1 cellular context compared by ENCODE assay signal in the genomic region with DNA sequence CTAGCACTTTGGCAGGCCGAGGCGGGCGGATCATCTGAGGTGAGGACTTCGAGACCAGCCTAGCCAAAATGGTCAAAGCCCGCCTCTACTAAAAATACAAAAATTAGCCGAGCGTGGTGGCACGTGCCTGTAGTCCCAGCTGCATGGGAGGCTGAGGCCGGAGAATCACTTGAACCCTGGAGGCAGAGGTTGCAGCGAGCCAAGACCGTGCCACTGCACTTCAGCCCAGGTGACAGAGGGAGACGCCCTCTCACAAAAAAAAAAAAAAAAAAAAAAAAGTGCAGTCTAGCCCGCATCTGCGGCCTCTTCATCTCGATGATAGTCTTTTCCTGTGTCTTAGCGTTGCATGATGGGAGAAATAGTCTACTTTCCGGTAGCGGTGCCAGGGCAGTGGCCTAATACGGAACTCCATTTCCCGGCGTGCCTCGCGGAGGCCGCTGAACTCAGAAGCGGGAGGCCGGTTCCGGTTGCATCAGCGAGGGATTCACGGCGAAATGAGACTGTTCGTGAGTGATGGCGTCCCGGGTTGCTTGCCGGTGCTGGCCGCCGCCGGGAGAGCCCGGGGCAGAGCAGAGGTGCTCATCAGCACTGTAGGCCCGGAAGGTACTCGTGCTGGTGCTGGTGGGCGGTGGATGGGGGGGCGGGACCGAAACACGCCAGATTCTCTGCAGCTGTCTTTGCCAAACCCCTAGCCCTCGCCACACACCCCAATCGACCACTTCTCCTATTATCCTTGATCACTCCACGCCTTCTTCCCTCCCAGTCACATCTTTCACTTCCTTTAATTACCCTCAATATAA.
A peak's percentile ranks its signal among the peaks of the same experiment; 100 is the strongest.
TF ChIP-seq lines count a peak whose summit lies in the region.

A gene (plus strand): TSS at position 472 of the 800 bp plus-strand sequence. CDS start 23 bp downstream, at position 495.

TF ChIP-seq in HepG2, 621 proteins besides CTCF, POLR2A, EP300 and RAD21 (continued from another document and continues in another):
- TF ChIP-seq, protein P1, sequence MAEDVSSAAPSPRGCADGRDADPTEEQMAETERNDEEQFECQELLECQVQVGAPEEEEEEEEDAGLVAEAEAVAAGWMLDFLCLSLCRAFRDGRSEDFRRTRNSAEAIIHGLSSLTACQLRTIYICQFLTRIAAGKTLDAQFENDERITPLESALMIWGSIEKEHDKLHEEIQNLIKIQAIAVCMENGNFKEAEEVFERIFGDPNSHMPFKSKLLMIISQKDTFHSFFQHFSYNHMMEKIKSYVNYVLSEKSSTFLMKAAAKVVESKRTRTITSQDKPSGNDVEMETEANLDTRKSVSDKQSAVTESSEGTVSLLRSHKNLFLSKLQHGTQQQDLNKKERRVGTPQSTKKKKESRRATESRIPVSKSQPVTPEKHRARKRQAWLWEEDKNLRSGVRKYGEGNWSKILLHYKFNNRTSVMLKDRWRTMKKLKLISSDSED (CRISPR knock-in tag; IDR thresholded peaks at IDR 0.05): no peak
- TF ChIP-seq ZNF572 (CRISPR knock-in tag; IDR thresholded peaks at IDR 0.05) (no peak), ISL2 (CRISPR knock-in tag; IDR thresholded peaks at IDR 0.05) (0 out of 2 replicates have a peak, but pooled peaks have one; percentile 13), NFE2L1 (CRISPR knock-in tag; IDR thresholded peaks at IDR 0.05; ENCODE audit: borderline replicate concordance) (no peak), REPIN1 (CRISPR knock-in tag; IDR thresholded peaks at IDR 0.05; ENCODE audit: borderline replicate concordance, low read depth) (peak; percentile 19; the same call in 1 of the 2 replicates), FOXK1 (CRISPR knock-in tag; IDR thresholded peaks at IDR 0.05; ENCODE audit: borderline replicate concordance, low read depth) (peak; percentile 63; the same call in 1 of the 2 replicates), ZFY (CRISPR knock-in tag; IDR thresholded peaks at IDR 0.05) (peak; percentile 76), ATF1 (CRISPR knock-in tag; IDR thresholded peaks at IDR 0.05) (no peak; the same call in none of the 2 replicates), ZNF788 (CRISPR knock-in tag; IDR thresholded peaks at IDR 0.05; ENCODE audit: borderline replicate concordance) (peak; percentile 69; the same call in 1 of the 2 replicates), ESRRA (CRISPR knock-in tag; IDR thresholded peaks at IDR 0.05; ENCODE audit: low read depth) (no peak), ZSCAN30 (CRISPR knock-in tag; IDR thresholded peaks at IDR 0.05) (no peak), XRCC5 (optimal IDR thresholded peaks at IDR 0.05; ENCODE audit: low read length) (peak; percentile 79), ZNF607 (CRISPR knock-in tag; IDR thresholded peaks at IDR 0.05; ENCODE audit: borderline replicate concordance) (0 out of 2 replicates have a peak, but pooled peaks have one; percentile 19), ZBTB8A (CRISPR knock-in tag; IDR thresholded peaks at IDR 0.05; ENCODE audit: borderline replicate concordance, low read depth) (no peak), ZNF335 (CRISPR knock-in tag; IDR thresholded peaks at IDR 0.05) (no peak), PAF1 (CRISPR knock-in tag; IDR thresholded peaks at IDR 0.05) (no peak), HNRNPK (IDR thresholded peaks at IDR 0.05; ENCODE audit: low read depth, low read length, poor library complexity, severe bottlenecking) (no peak), EZH2 (conservative IDR thresholded peaks at IDR 0.05; ENCODE audit: low read depth, low read length) (no peak), ZSCAN20 (CRISPR knock-in tag; IDR thresholded peaks at IDR 0.05; ENCODE audit: borderline replicate concordance) (no peak), TEAD3 (CRISPR knock-in tag; optimal IDR thresholded peaks at IDR 0.05; ENCODE audit: borderline replicate concordance) (peak; percentile 49), ISX (CRISPR knock-in tag; conservative IDR thresholded peaks at IDR 0.05) (no peak), FOXC1 (CRISPR knock-in tag; IDR thresholded peaks at IDR 0.05; ENCODE audit: borderline replicate concordance) (peak; percentile 77)
- TF ChIP-seq, protein P2, sequence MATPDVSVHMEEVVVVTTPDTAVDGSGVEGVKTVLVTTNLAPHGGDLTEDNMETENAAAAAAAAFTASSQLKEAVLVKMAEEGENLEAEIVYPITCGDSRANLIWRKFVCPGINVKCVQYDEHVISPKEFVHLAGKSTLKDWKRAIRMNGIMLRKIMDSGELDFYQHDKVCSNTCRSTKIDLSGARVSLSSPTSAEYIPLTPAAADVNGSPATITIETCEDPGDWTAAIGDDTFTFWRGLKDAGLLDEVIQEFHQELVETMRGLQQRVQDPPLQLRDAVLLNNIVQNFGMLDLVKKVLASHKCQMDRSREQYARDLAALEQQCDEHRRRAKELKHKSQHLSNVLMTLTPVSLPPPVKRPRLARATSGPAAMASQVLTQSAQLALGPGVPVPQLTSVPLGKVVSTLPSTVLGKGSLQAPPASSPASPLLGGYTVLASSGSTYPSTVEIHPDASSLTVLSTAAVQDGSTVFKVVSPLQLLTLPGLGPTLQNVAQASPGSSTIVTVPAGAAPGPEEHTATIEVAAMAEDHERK (CRISPR knock-in tag; IDR thresholded peaks at IDR 0.05; ENCODE audit: low read depth): no peak
- TF ChIP-seq, protein P3, sequence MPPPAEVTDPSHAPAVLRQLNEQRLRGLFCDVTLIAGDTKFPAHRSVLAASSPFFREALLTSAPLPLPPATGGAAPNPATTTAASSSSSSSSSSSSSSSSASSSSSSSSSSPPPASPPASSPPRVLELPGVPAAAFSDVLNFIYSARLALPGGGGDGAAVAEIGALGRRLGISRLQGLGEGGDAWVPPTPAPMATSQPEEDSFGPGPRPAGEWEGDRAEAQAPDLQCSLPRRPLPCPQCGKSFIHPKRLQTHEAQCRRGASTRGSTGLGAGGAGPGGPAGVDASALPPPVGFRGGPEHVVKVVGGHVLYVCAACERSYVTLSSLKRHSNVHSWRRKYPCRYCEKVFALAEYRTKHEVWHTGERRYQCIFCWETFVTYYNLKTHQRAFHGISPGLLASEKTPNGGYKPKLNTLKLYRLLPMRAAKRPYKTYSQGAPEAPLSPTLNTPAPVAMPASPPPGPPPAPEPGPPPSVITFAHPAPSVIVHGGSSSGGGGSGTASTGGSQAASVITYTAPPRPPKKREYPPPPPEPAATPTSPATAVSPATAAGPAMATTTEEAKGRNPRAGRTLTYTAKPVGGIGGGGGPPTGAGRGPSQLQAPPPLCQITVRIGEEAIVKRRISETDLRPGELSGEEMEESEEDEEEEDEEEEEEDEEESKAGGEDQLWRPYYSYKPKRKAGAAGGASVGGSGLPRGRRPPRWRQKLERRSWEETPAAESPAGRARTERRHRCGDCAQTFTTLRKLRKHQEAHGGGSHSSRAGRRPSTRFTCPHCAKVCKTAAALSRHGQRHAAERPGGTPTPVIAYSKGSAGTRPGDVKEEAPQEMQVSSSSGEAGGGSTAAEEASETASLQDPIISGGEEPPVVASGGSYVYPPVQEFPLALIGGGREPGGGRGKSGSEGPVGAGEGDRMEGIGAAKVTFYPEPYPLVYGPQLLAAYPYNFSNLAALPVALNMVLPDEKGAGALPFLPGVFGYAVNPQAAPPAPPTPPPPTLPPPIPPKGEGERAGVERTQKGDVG (CRISPR knock-in tag; IDR thresholded peaks at IDR 0.05; ENCODE audit: borderline replicate concordance): peak; percentile 26; the same call in 1 of the 2 replicates
- TF ChIP-seq, protein P4, sequence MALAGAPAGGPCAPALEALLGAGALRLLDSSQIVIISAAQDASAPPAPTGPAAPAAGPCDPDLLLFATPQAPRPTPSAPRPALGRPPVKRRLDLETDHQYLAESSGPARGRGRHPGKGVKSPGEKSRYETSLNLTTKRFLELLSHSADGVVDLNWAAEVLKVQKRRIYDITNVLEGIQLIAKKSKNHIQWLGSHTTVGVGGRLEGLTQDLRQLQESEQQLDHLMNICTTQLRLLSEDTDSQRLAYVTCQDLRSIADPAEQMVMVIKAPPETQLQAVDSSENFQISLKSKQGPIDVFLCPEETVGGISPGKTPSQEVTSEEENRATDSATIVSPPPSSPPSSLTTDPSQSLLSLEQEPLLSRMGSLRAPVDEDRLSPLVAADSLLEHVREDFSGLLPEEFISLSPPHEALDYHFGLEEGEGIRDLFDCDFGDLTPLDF (CRISPR knock-in tag; IDR thresholded peaks at IDR 0.05): no peak
- TF ChIP-seq, protein P5, sequence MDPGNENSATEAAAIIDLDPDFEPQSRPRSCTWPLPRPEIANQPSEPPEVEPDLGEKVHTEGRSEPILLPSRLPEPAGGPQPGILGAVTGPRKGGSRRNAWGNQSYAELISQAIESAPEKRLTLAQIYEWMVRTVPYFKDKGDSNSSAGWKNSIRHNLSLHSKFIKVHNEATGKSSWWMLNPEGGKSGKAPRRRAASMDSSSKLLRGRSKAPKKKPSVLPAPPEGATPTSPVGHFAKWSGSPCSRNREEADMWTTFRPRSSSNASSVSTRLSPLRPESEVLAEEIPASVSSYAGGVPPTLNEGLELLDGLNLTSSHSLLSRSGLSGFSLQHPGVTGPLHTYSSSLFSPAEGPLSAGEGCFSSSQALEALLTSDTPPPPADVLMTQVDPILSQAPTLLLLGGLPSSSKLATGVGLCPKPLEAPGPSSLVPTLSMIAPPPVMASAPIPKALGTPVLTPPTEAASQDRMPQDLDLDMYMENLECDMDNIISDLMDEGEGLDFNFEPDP (CRISPR knock-in tag; conservative IDR thresholded peaks at IDR 0.05): no peak
- TF ChIP-seq, protein P6, sequence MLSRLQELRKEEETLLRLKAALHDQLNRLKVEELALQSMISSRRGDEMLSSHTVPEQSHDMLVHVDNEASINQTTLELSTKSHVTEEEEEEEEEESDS (CRISPR knock-in tag; IDR thresholded peaks at IDR 0.05; ENCODE audit: borderline replicate concordance): no peak
- TF ChIP-seq, protein P7, sequence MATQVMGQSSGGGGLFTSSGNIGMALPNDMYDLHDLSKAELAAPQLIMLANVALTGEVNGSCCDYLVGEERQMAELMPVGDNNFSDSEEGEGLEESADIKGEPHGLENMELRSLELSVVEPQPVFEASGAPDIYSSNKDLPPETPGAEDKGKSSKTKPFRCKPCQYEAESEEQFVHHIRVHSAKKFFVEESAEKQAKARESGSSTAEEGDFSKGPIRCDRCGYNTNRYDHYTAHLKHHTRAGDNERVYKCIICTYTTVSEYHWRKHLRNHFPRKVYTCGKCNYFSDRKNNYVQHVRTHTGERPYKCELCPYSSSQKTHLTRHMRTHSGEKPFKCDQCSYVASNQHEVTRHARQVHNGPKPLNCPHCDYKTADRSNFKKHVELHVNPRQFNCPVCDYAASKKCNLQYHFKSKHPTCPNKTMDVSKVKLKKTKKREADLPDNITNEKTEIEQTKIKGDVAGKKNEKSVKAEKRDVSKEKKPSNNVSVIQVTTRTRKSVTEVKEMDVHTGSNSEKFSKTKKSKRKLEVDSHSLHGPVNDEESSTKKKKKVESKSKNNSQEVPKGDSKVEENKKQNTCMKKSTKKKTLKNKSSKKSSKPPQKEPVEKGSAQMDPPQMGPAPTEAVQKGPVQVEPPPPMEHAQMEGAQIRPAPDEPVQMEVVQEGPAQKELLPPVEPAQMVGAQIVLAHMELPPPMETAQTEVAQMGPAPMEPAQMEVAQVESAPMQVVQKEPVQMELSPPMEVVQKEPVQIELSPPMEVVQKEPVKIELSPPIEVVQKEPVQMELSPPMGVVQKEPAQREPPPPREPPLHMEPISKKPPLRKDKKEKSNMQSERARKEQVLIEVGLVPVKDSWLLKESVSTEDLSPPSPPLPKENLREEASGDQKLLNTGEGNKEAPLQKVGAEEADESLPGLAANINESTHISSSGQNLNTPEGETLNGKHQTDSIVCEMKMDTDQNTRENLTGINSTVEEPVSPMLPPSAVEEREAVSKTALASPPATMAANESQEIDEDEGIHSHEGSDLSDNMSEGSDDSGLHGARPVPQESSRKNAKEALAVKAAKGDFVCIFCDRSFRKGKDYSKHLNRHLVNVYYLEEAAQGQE (IDR thresholded peaks at IDR 0.05; ENCODE audit: borderline replicate concordance in 1 of 2, low read depth in 1 of 2, low read length in 2 of 2): no peak
- TF ChIP-seq, protein P8, sequence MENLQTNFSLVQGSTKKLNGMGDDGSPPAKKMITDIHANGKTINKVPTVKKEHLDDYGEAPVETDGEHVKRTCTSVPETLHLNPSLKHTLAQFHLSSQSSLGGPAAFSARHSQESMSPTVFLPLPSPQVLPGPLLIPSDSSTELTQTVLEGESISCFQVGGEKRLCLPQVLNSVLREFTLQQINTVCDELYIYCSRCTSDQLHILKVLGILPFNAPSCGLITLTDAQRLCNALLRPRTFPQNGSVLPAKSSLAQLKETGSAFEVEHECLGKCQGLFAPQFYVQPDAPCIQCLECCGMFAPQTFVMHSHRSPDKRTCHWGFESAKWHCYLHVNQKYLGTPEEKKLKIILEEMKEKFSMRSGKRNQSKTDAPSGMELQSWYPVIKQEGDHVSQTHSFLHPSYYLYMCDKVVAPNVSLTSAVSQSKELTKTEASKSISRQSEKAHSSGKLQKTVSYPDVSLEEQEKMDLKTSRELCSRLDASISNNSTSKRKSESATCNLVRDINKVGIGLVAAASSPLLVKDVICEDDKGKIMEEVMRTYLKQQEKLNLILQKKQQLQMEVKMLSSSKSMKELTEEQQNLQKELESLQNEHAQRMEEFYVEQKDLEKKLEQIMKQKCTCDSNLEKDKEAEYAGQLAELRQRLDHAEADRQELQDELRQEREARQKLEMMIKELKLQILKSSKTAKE (CRISPR knock-in tag; IDR thresholded peaks at IDR 0.05; ENCODE audit: borderline replicate concordance): no peak
- TF ChIP-seq, protein P9, sequence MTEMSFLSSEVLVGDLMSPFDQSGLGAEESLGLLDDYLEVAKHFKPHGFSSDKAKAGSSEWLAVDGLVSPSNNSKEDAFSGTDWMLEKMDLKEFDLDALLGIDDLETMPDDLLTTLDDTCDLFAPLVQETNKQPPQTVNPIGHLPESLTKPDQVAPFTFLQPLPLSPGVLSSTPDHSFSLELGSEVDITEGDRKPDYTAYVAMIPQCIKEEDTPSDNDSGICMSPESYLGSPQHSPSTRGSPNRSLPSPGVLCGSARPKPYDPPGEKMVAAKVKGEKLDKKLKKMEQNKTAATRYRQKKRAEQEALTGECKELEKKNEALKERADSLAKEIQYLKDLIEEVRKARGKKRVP (CRISPR knock-in tag; IDR thresholded peaks at IDR 0.05): peak; percentile 58 to 100; a peak in 3 of 4 replicates
- TF ChIP-seq, protein P10, sequence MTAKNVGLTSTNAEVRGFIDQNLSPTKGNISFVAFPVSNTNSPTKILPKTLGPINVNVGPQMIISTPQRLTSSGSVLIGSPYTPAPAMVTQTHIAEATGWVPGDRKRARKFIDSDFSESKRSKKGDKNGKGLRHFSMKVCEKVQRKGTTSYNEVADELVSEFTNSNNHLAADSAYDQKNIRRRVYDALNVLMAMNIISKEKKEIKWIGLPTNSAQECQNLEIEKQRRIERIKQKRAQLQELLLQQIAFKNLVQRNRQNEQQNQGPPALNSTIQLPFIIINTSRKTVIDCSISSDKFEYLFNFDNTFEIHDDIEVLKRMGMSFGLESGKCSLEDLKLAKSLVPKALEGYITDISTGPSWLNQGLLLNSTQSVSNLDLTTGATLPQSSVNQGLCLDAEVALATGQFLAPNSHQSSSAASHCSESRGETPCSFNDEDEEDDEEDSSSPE (CRISPR knock-in tag; IDR thresholded peaks at IDR 0.05): peak; percentile 30; the same call in 1 of the 2 replicates
- TF ChIP-seq, protein P11, sequence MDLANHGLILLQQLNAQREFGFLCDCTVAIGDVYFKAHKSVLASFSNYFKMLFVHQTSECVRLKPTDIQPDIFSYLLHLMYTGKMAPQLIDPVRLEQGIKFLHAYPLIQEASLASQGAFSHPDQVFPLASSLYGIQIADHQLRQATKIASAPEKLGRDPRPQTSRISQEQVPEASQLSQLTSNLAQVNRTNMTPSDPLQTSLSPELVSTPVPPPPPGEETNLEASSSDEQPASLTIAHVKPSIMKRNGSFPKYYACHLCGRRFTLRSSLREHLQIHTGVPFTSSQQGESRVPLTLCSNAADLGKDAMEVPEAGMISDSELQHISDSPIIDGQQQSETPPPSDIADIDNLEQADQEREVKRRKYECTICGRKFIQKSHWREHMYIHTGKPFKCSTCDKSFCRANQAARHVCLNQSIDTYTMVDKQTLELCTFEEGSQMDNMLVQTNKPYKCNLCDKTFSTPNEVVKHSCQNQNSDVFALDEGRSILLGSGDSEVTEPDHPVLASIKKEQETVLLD (CRISPR knock-in tag; IDR thresholded peaks at IDR 0.05; ENCODE audit: low read depth): peak; percentile 86
